8 cellular contexts compared by ENCODE assay signal in genomic region chr3:159260049-159260662, GRCh38.
A peak's percentile ranks its signal among the peaks of the same experiment; 100 is the strongest.
DNase-seq lines count a peak whose midpoint lies in the region; ATAC-seq and TF ChIP-seq lines count a peak whose summit lies in the region.

No MANE protein-coding gene starts in this region.

- DNase-seq in BE2C, result peak; percentile 57
- peak; percentile 72 for DNase-seq in HT1080 (ENCODE audit: low read depth)
- peak; percentile 81 for DNase-seq in PC-3
- DNase-seq in cardiac fibroblast (ENCODE audit: low read depth in 2 of 2), result peak; percentile 80 to 86
- peak in 1 of 2 donors; percentile 40 for DNase-seq in left colon
- DNase-seq in testis, result peak; percentile 50

- H3K4me2 ChIP-seq in PC-3 (ENCODE audit: low read length), result no peak overlapping the region

- no peak overlapping the region for H2AFZ ChIP-seq in PC-3 (ENCODE audit: low read length)

- no peak overlapping the region for H3K27ac ChIP-seq in PC-3 (ENCODE audit: low read length)
- H3K27ac ChIP-seq in testis, result no peak overlapping the region

- no peaks in the 10 kb centered on the region for H3K9me2 ChIP-seq in PC-3 (replicated peaks; ENCODE audit: low read length)

- TF ChIP-seq POLR2A in GM18505 (IDR thresholded peaks at IDR 0.05; ENCODE audit: borderline replicate concordance, extremely low read depth, insufficient read depth, insufficient read length) (no peak), testis (IDR thresholded peaks at IDR 0.05) (no peak)

- H3K4me3 ChIP-seq in BE2C (ENCODE audit: low read depth, low read length) (no peak overlapping the region), PC-3 (ENCODE audit: low read length) (no peak overlapping the region), cardiac fibroblast (replicated peaks in 1 of 2; ENCODE audit: low read depth in 2 of 2, low read length in 2 of 2) (no peak overlapping the region), testis (no peak overlapping the region)

- H3K79me2 ChIP-seq in PC-3 (ENCODE audit: low read length), result no peaks in the 10 kb centered on the region

- ATAC-seq in GM18505 (IDR thresholded peaks at IDR 0.05; ENCODE audit: unreplicated experiment), result peak; percentile 62
- ATAC-seq in PC-3, result peak; percentile 61
- ATAC-seq in left colon, result peak; percentile 51
- ATAC-seq in HG03196 (IDR thresholded peaks at IDR 0.05; ENCODE audit: unreplicated experiment), result no peak

- TF ChIP-seq CTCF in BE2C (IDR thresholded peaks at IDR 0.05; ENCODE audit: low read depth, low read length), result peak; percentile 79
- peak; percentile 90 for TF ChIP-seq CTCF in PC-3 (conservative IDR thresholded peaks at IDR 0.05; ENCODE audit: low read depth, low read length)
- peak; percentile 63 for TF ChIP-seq CTCF in cardiac fibroblast (IDR thresholded peaks at IDR 0.05; ENCODE audit: low read depth, low read length)
- TF ChIP-seq CTCF in testis (IDR thresholded peaks at IDR 0.05), result peak; percentile 56 to 70 (median 68)

- H3K36me3 ChIP-seq in BE2C (no peaks in the 10 kb centered on the region), PC-3 (ENCODE audit: low read depth, low read length) (no peaks in the 10 kb centered on the region), testis (ENCODE audit: low read depth, missing control alignments) (no peaks in the 10 kb centered on the region)

- H3F3A ChIP-seq in PC-3 (ENCODE audit: low read length, unreplicated experiment), result no peaks in the 10 kb centered on the region

- CTCF ChIA-PET in PC-3 (lab: Charles Lee), result interaction anchor here (0.7 kb wide), 1 partner anchor 1261 kb away, joined by 3 read pairs; no protein-coding TSS in a partner anchor

- 21 to 31% methylated on average over 5 of the region's 5 CpGs for WGBS in testis, 2 donors

- BruUV-seq in PC-3 (replicated peaks; lab: Mats Ljungman, UMichigan), result no TSS peak

- intact Hi-C loops in PC-3 (cut with micrococcal nuclease) (loop anchor here (1.0 to 10.0 kb wide), 4 partner anchors 342 to 625 kb away; no protein-coding TSS in a partner anchor), left colon (cut with DNase I, micrococcal nuclease) (loop anchor here (2.0 to 10.0 kb wide), 3 partner anchors 415 to 545 kb away; no protein-coding TSS in a partner anchor), testis (cut with DNase I; ENCODE audit: low total_unique reads) (no loop called here)

- H3K27me3 ChIP-seq in BE2C (peaks cover under 1% of the 10 kb centered on the region; the same call in 1 of the 2 replicates), PC-3 (ENCODE audit: low read length) (no peaks in the 10 kb centered on the region), testis (no peaks in the 10 kb centered on the region)

- H3K4me1 ChIP-seq in BE2C (peaks cover 7% of the 10 kb centered on the region), PC-3 (ENCODE audit: insufficient read depth, low read length) (no peaks in the 10 kb centered on the region), testis (no peaks in the 10 kb centered on the region)

- POLR2A ChIA-PET in PC-3 (lab: Charles Lee; ENCODE audit: unreplicated experiment), result interaction anchor here (0.6 kb wide), 1 partner anchor 451 kb away, joined by 4 read pairs; no protein-coding TSS in a partner anchor

- H4K20me1 ChIP-seq in PC-3 (ENCODE audit: low read length), result no peaks in the 10 kb centered on the region

- H3K9me3 ChIP-seq in BE2C (no peaks in the 10 kb centered on the region), PC-3 (ENCODE audit: low read length) (no peaks in the 10 kb centered on the region), testis (no peaks in the 10 kb centered on the region)

- no peak overlapping the region for H3K9ac ChIP-seq in PC-3 (ENCODE audit: low read length)
